Comparison of ENCODE assay signal across 7 cellular contexts in genomic region chr6:36913082-36913481, GRCh38. TPM values are rescaled to one million over a fixed set of nuclear protein-coding genes. Genes with fewer than 3 reads are reported as not detected.
A peak's percentile ranks its signal among the peaks of the same experiment; 100 is the strongest.
DNase-seq lines count a peak whose midpoint lies in the region; ATAC-seq and TF ChIP-seq lines count a peak whose summit lies in the region.

No MANE protein-coding gene starts in this region.

- ATAC-seq in GM18498 (IDR thresholded peaks at IDR 0.05; ENCODE audit: unreplicated experiment) (peak; percentile 13), HG03159 (IDR thresholded peaks at IDR 0.05; ENCODE audit: unreplicated experiment) (peak; percentile 9), HG03442 (IDR thresholded peaks at IDR 0.05; ENCODE audit: unreplicated experiment) (no peak)
- no peak for ATAC-seq in activated naive CD8-positive, alpha-beta T cell treated with anti-CD3 and anti-CD28 coated beads, Interleukin-2, amount 10 ng/mL, durations not matched to agents 7 days and 5 days (ENCODE audit: low read depth)

- no peaks in the 10 kb centered on the region for H3K9me3 ChIP-seq in prostate gland

- intact Hi-C loops in prostate gland (cut with DNase I) = no loop called here

- WGBS in prostate gland = 61% methylated on average over 4 of the region's 4 CpGs

- peak overlapping the region; percentile 84 for H3K4me3 Mint-ChIP-seq in activated naive CD8-positive, alpha-beta T cell treated with anti-CD3 and anti-CD28 coated beads, Interleukin-2, amount 10 ng/mL, durations not matched to agents 7 days and 5 days

- H3K36me3 Mint-ChIP-seq in activated naive CD8-positive, alpha-beta T cell treated with anti-CD3 and anti-CD28 coated beads, Interleukin-2, amount 10 ng/mL, durations not matched to agents 7 days and 5 days = peaks cover 29% of the 10 kb centered on the region

- TF ChIP-seq CTCF in prostate gland (IDR thresholded peaks at IDR 0.05) = no peak

- H3K27me3 ChIP-seq in prostate gland (replicated peaks; ENCODE audit: insufficient read depth) = no peaks in the 10 kb centered on the region

- POLR2A ChIA-PET in activated naive CD8-positive, alpha-beta T cell treated with anti-CD3 and anti-CD28 coated beads, Interleukin-2, amount 10 ng/mL, durations not matched to agents 7 days and 5 days (lab: Charles Lee) = interaction anchor here (0.8 to 1.8 kb wide), 5 partner anchors 13 to 105 kb away, joined by 3 to 4 read pairs (median 3); partner anchors contain the start of gene MTCH1

- no peaks in the 10 kb centered on the region for H3K27me3 Mint-ChIP-seq in activated naive CD8-positive, alpha-beta T cell treated with anti-CD3 and anti-CD28 coated beads, Interleukin-2, amount 10 ng/mL, durations not matched to agents 7 days and 5 days

- no peaks in the 10 kb centered on the region for H3K9me3 Mint-ChIP-seq in activated naive CD8-positive, alpha-beta T cell treated with anti-CD3 and anti-CD28 coated beads, Interleukin-2, amount 10 ng/mL, durations not matched to agents 7 days and 5 days

- peaks cover 9% of the 10 kb centered on the region for H3K4me1 ChIP-seq in prostate gland (replicated peaks)

- H3K4me3 ChIP-seq in prostate gland = no peak overlapping the region

- no peaks in the 10 kb centered on the region for H3K36me3 ChIP-seq in prostate gland

- TF ChIP-seq POLR2A in prostate gland (IDR thresholded peaks at IDR 0.05) = no peak

- peak overlapping the region; percentile 21 to 54 for H3K27ac ChIP-seq in prostate gland

- DNase-seq in activated naive CD8-positive, alpha-beta T cell treated with anti-CD3 and anti-CD28 coated beads, Interleukin-2, amount 10 ng/mL, durations not matched to agents 7 days and 5 days = no peak
- DNase-seq in prostate gland (ENCODE audit: low spot score) (no peak), occipital lobe (lab: John Stamatoyannopoulos, UW) (no peak), GM03348 (ENCODE audit: low spot score) (no peak)

- H3K4me1 Mint-ChIP-seq in activated naive CD8-positive, alpha-beta T cell treated with anti-CD3 and anti-CD28 coated beads, Interleukin-2, amount 10 ng/mL, durations not matched to agents 7 days and 5 days = peaks cover 31% of the 10 kb centered on the region

- peak overlapping the region; percentile 86 for H3K27ac Mint-ChIP-seq in activated naive CD8-positive, alpha-beta T cell treated with anti-CD3 and anti-CD28 coated beads, Interleukin-2, amount 10 ng/mL, durations not matched to agents 7 days and 5 days

RNA-seq across cellular contexts. Expression of gene C6orf89, which starts 27.3 kb away (rescaled TPM):
- total RNA-seq in activated naive CD8-positive, alpha-beta T cell treated with anti-CD3 and anti-CD28 coated beads, Interleukin-2, amount 10 ng/mL, durations not matched to agents 7 days and 5 days = 10 to 100 TPM; 45.3 to 46.0 TPM
- 10 to 100 TPM; 54.9 to 96.9 TPM for total RNA-seq in prostate gland
- total RNA-seq in occipital lobe = 36.2 TPM

RNA-seq across cellular contexts. Expression of gene PPIL1, which starts 38.5 kb away (rescaled TPM):
- total RNA-seq in activated naive CD8-positive, alpha-beta T cell treated with anti-CD3 and anti-CD28 coated beads, Interleukin-2, amount 10 ng/mL, durations not matched to agents 7 days and 5 days = 10 to 100 TPM; 18.5 to 19.9 TPM
- total RNA-seq in prostate gland = 10 to 100 TPM; 18.7 to 35.9 TPM
- total RNA-seq in occipital lobe = 35.7 TPM

RNA-seq across cellular contexts. Expression of gene PI16, which starts 41.5 kb away (rescaled TPM):
- total RNA-seq in activated naive CD8-positive, alpha-beta T cell treated with anti-CD3 and anti-CD28 coated beads, Interleukin-2, amount 10 ng/mL, durations not matched to agents 7 days and 5 days = under 1 TPM; 0.37 to 0.86 TPM
- total RNA-seq in prostate gland = 10 to 100 TPM in 1 of 2 donors, 1 to 10 TPM in 1; 7.9 to 18.0 TPM
- total RNA-seq in occipital lobe = 0.78 TPM

Comparison
In these comparisons a context has a peak if more than half of its experiments do, and no peak if none do; other contexts are left out.
1. ATAC-seq: peak in GM18498 (single experiment) and HG03159 (single experiment); none in activated naive CD8-positive, alpha-beta T cell treated with anti-CD3 and anti-CD28 coated beads, Interleukin-2, amount 10 ng/mL, durations not matched to agents 7 days and 5 days (single experiment) and HG03442 (single experiment).